ENCODE assay signal across 8 cellular contexts in the genomic region with DNA sequence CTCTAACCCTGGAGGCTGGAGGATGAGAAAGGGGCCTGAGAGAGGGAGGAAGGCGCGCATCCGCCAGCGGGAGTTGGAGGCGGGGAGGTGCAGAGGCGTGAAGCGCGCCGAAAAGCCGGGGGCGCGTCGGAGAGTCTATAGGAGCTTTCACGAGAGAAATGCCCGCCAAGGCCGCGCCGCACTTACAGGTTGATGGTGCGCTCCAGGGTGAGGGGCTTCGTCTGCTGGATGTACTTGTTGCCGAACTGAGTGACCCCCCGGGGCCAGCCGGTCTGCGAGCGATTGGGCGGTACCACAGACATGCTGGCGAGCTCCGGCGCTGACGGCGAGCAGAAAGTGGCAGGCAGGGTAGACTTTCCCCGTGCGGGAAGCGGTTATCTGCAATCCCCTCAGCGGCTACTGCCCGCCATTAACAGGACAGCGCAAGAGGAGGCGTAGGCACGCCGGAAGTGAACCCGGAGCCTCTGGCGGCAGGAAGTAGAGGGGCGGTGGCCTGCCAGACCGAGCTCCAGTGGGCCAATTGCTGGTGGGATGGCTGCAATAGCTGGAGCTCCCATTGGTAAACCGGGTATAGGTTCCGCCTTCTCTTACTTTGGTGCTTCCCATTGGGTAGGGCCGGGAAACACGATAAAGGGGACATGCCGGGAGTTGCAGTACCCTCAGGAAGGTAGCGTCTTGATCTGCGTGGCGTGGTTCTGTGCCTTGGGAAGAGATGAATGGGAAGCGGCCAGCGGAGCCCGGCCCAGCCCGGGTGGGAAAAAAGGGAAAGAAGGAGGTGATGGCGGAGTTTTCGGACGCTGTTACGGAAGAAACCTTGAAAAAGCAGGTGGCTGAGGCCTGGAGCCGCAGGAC. TPM values are rescaled to one million over a fixed set of nuclear protein-coding genes. Genes with fewer than 3 reads are reported as not detected.
A peak's percentile ranks its signal among the peaks of the same experiment; 100 is the strongest.
DNase-seq lines count a peak whose midpoint lies in the region; ATAC-seq and TF ChIP-seq lines count a peak whose summit lies in the region.

A gene (minus strand): TSS at position 432 of the 852 bp plus-strand sequence. CDS start 130 bp downstream, at position 302.
A gene (plus strand): TSS at position 654 of the 852 bp plus-strand sequence. CDS start 59 bp downstream, at position 713.

- peak; percentile 98 for ATAC-seq in GM19324 (IDR thresholded peaks at IDR 0.05; ENCODE audit: low FRiP score, unreplicated experiment)
- peak; percentile 95 for ATAC-seq in HG03469 (IDR thresholded peaks at IDR 0.05; ENCODE audit: unreplicated experiment)

- peaks cover 41% of the 10 kb centered on the region for H3K4me1 Mint-ChIP-seq in activated CD4-positive, alpha-beta T cell treated with anti-CD3 and anti-CD28 coated beads, Interleukin-2, amount 10 ng/mL, durations not matched to agents 24 days and 14 days

- H3K4me1 ChIP-seq in colonic mucosa = peaks cover 7% of the 10 kb centered on the region

- H3K4me3 ChIP-seq in BJ (ENCODE audit: low read depth, low read length) (peak within 1 kb of the TSS; percentile 80), colonic mucosa (peak within 1 kb of the TSS; percentile 76)

- peak within 1 kb of the TSS; percentile 95 for H3K27ac Mint-ChIP-seq in activated CD4-positive, alpha-beta T cell treated with anti-CD3 and anti-CD28 coated beads, Interleukin-2, amount 10 ng/mL, durations not matched to agents 24 days and 14 days

- peak within 1 kb of the TSS; percentile 94 for H3K4me3 Mint-ChIP-seq in activated CD4-positive, alpha-beta T cell treated with anti-CD3 and anti-CD28 coated beads, Interleukin-2, amount 10 ng/mL, durations not matched to agents 24 days and 14 days

- H3K27me3 Mint-ChIP-seq in activated CD4-positive, alpha-beta T cell treated with anti-CD3 and anti-CD28 coated beads, Interleukin-2, amount 10 ng/mL, durations not matched to agents 24 days and 14 days = no peaks in the 10 kb centered on the region

- H3K36me3 ChIP-seq in BJ (ENCODE audit: control insufficient read depth, insufficient read depth, low read length) (peaks cover 6% of the 10 kb centered on the region), colonic mucosa (no peaks in the 10 kb centered on the region)

- peak within 1 kb of the TSS; percentile 86 to 87 for H3K9ac ChIP-seq in colonic mucosa (ENCODE audit: low read depth in 2 of 2, low read length in 2 of 2)

- POLR2A ChIA-PET in BJ (lab: Charles Lee) = interaction anchor here (0.6 kb wide), 2 partner anchors 16 to 61 kb away, joined by 6 to 10 read pairs; no protein-coding TSS in a partner anchor

- peak within 1 kb of the TSS; percentile 87 for H3K27ac ChIP-seq in colonic mucosa

- intact Hi-C loops in activated CD4-positive, alpha-beta T cell treated with anti-CD3 and anti-CD28 coated beads, Interleukin-2, amount 10 ng/mL, durations not matched to agents 24 days and 14 days (cut with micrococcal nuclease) = loop anchor here (1.0 to 10.0 kb wide), 5 partner anchors 26 to 734 kb away; a partner anchor contains a TSS
- intact Hi-C loops in colonic mucosa (cut with DNase I) = no loop called here

- peaks cover 51% of the 10 kb centered on the region for H3K36me3 Mint-ChIP-seq in activated CD4-positive, alpha-beta T cell treated with anti-CD3 and anti-CD28 coated beads, Interleukin-2, amount 10 ng/mL, durations not matched to agents 24 days and 14 days (ENCODE audit: low read depth)

- no peaks in the 10 kb centered on the region for H3K9me3 Mint-ChIP-seq in activated CD4-positive, alpha-beta T cell treated with anti-CD3 and anti-CD28 coated beads, Interleukin-2, amount 10 ng/mL, durations not matched to agents 24 days and 14 days

- no peaks in the 10 kb centered on the region for H3K9me3 ChIP-seq in colonic mucosa

- no peak for TF ChIP-seq CTCF in BJ (IDR thresholded peaks at IDR 0.05; ENCODE audit: insufficient read depth, low read depth, low read length)
- no peak for TF ChIP-seq CTCF in colonic mucosa (IDR thresholded peaks at IDR 0.05)

- DNase-seq in BJ (ENCODE audit: low read depth) (peak; percentile 97), NCI-H526 treated with DMSO at 0.1 percent for 48 hours (lab: John Stamatoyannopoulos, UW) (peak; percentile 92), colonic mucosa (peak; percentile 95), kidney tubule cell (ENCODE audit: low spot score) (peak; percentile 98)
- peak; percentile 97 for DNase-seq in activated CD4-positive, alpha-beta T cell treated with anti-CD3 and anti-CD28 coated beads, Interleukin-2, amount 10 ng/mL, durations not matched to agents 24 days and 14 days
- DNase-seq in stimulated activated CD4-positive, alpha-beta T cell treated with anti-CD3 and anti-CD28 coated beads, Interleukin-1b, Interleukin-23, amount 100 ng/mL, for 24 hours (ENCODE audit: low read depth in 4 of 4, low spot score in 1 of 4) = peak; percentile 65 to 86 (median 75)

- CTCF ChIA-PET in BJ (lab: Yijun Ruan, JAX) = interaction anchor here (0.7 to 1.5 kb wide), 3 partner anchors 11 to 125 kb away, joined by 3 to 4 read pairs (median 3); no protein-coding TSS in a partner anchor

- H3K27me3 ChIP-seq in BJ (ENCODE audit: control insufficient read depth, insufficient read depth, low read length) = no peaks in the 10 kb centered on the region
- H3K27me3 ChIP-seq in colonic mucosa = no peaks in the 10 kb centered on the region

RNA-seq across cellular contexts. Expression of the first gene that starts in this region (rescaled TPM):
- 78.8 and 109 TPM in 2 replicates for polyA plus RNA-seq in BJ (2011; rRNA removed)
- polyA minus RNA-seq in BJ (2011; rRNA and poly(A)+ RNA removed) = 27.3 and 27.7 TPM in 2 replicates
- 282 and 297 TPM in 2 replicates for total RNA-seq in activated CD4-positive, alpha-beta T cell treated with anti-CD3 and anti-CD28 coated beads, Interleukin-2, amount 10 ng/mL, durations not matched to agents 24 days and 14 days
- total RNA-seq in colonic mucosa = 100 to 1,000 TPM in 1 of 2 donors, 10 to 100 TPM in 1; 92.4 to 135 TPM

RNA-seq across cellular contexts. Expression of the second gene that starts in this region (rescaled TPM):
- 54.8 and 73.0 TPM in 2 replicates for polyA plus RNA-seq in BJ (2011; rRNA removed)
- polyA minus RNA-seq in BJ (2011; rRNA and poly(A)+ RNA removed) = 42.9 and 47.1 TPM in 2 replicates
- 87.0 and 89.2 TPM in 2 replicates for total RNA-seq in activated CD4-positive, alpha-beta T cell treated with anti-CD3 and anti-CD28 coated beads, Interleukin-2, amount 10 ng/mL, durations not matched to agents 24 days and 14 days
- 10 to 100 TPM; 20.3 to 33.0 TPM for total RNA-seq in colonic mucosa

Comparison
In these comparisons a context has a peak if more than half of its experiments do, and no peak if none do; other contexts are left out.
1. Peak in every context shown above with its lines: DNase-seq, ATAC-seq, H3K4me3 ChIP-seq and H3K27ac ChIP-seq.